In the genomic region with DNA sequence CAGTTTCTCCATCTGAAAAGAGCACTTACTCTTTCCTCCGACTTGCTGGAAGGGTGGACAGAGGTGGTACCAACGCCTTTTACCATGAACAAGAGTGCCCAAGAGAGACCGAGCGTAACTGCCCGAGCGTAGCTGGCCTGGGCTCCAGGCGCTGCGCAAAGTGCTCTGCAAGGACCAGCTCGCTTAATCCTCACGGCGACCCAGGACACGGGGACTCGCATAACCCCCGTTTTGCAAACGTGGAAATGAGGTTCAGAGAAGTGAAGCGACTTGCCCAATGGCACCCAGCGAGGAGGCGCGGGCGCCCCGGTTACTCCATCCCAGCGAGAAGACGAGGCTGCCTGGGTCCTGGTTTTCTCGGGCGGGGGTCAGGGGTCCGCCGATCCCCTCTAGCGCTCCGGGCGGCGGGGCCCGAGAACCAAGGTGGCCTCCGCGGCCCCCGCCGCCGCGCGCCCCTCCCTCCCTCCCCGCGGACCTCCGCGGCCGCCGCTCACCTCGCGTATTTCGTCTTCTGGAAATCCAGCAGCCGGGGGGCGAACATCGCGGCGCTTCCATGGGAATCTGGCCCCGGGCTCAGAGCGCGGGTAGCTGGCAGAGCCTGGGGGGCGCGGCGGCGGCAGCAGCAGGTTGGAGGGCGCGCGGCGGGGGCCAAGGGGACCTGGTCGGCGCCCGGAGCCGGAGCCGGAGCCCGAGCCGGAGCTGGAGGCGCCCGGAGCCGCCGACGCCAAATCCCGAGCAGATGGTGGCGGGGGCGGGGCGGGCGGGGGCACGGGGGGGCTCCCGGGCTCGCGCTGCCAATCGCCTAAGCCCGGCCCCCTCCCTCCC, we compare ENCODE assay signal across 10 cellular contexts. TPM values are rescaled to one million over a fixed set of nuclear protein-coding genes. Genes with fewer than 3 reads are reported as not detected.
A peak's percentile ranks its signal among the peaks of the same experiment; 100 is the strongest.
DNase-seq lines count a peak whose midpoint lies in the region; ATAC-seq, FAIRE-seq and TF ChIP-seq lines count a peak whose summit lies in the region.
"Had no signal": no experiment of that assay in that cellular context is flagged by ENCODE, and none has a peak within 500 bp of the region (broad histone marks: within the 10 kb centered on the region; RNA-seq: fewer than 3 reads in every experiment).

Gene MMD2 (minus strand): TSS at position 711 of the 825 bp plus-strand sequence. CDS start 170 bp downstream, at position 541.

- H4K8ac ChIP-seq in mesenchymal stem cell (ENCODE audit: low read length), result no peak within 1 kb of the TSS

- H3K4me3 Mint-ChIP-seq in type B pancreatic cell, result peak within 1 kb of the TSS; percentile 86
- H3K4me3 Mint-ChIP-seq: activated CD4-positive, alpha-beta memory T cell treated with anti-CD3 and anti-CD28 coated beads for 36 hours had no signal

- ATAC-seq in left cardiac atrium, result no peak

- no peaks in the 10 kb centered on the region for H3K79me1 ChIP-seq in mesenchymal stem cell (replicated peaks; ENCODE audit: low read length, poor library complexity, severe bottlenecking)

- no peak within 1 kb of the TSS for H3K27ac Mint-ChIP-seq in type B pancreatic cell
- H3K27ac Mint-ChIP-seq: activated CD4-positive, alpha-beta memory T cell treated with anti-CD3 and anti-CD28 coated beads for 36 hours had no signal

- no peak within 1 kb of the TSS for H2AFZ ChIP-seq in mesenchymal stem cell (ENCODE audit: low read depth, low read length)

- intact Hi-C loops in cardiac septum (cut with DNase I), result no loop called here
- intact Hi-C loops in left cardiac atrium (cut with DNase I), result no loop called here
- intact Hi-C loops in ascending aorta (cut with DNase I), result no loop called here

- H3K9me3 ChIP-seq in ascending aorta, result no peaks in the 10 kb centered on the region
- H3K9me3 ChIP-seq in mesenchymal stem cell (ENCODE audit: control insufficient read depth, low read length), result no peaks in the 10 kb centered on the region
- no peaks in the 10 kb centered on the region for H3K9me3 ChIP-seq in small intestine (ENCODE audit: control insufficient read depth, low read depth)

- TF ChIP-seq CTCF in ascending aorta (IDR thresholded peaks at IDR 0.05) (no peak), type B pancreatic cell (conservative IDR thresholded peaks at IDR 0.05) (no peak)

- H4K91ac ChIP-seq in mesenchymal stem cell (ENCODE audit: low read length), result no peak within 1 kb of the TSS

- no peak within 1 kb of the TSS for H2BK120ac ChIP-seq in mesenchymal stem cell (ENCODE audit: low read depth, low read length)

- no peak within 1 kb of the TSS for H3K9ac ChIP-seq in mesenchymal stem cell (ENCODE audit: low read length)

- H3K27me3 ChIP-seq in ascending aorta (peaks cover 11% of the 10 kb centered on the region), mesenchymal stem cell (ENCODE audit: control insufficient read depth in 1 of 2, insufficient read depth in 1 of 2, low read length in 2 of 2) (peaks cover 36 to 38% of the 10 kb centered on the region in 2 experiments), small intestine (ENCODE audit: control insufficient read depth in 2 of 2, insufficient read depth in 2 of 2, low read length in 2 of 2) (peaks cover 7 to 13% of the 10 kb centered on the region in 2 donors)

- H3K4ac ChIP-seq in mesenchymal stem cell (ENCODE audit: low read depth in 1 of 2, low read length in 2 of 2), result no peak within 1 kb of the TSS

- DNase-seq in cardiac septum (ENCODE audit: low spot score) (peak; percentile 66), left cardiac atrium (no peak), ascending aorta (ENCODE audit: low spot score in 2 of 2) (peak in 1 of 2 donors; percentile 18), mesenchymal stem cell (no peak), type B pancreatic cell (ENCODE audit: extremely low spot score, unreplicated experiment) (no peak), GDM1 (lab: John Stamatoyannopoulos, UW) (no peak), T-helper 9 cell (no peak), small intestine (no peak)
- DNase-seq: activated CD4-positive, alpha-beta memory T cell treated with anti-CD3 and anti-CD28 coated beads for 36 hours had no signal

- no peaks in the 10 kb centered on the region for H3K36me3 Mint-ChIP-seq in type B pancreatic cell
- H3K36me3 Mint-ChIP-seq: activated CD4-positive, alpha-beta memory T cell treated with anti-CD3 and anti-CD28 coated beads for 36 hours had no signal

- no peak within 1 kb of the TSS for H2BK15ac ChIP-seq in mesenchymal stem cell (ENCODE audit: low read depth, poor library complexity, severe bottlenecking)

- no peak within 1 kb of the TSS for H2AK5ac ChIP-seq in mesenchymal stem cell (ENCODE audit: low read length, severe bottlenecking)

- peaks cover 5% of the 10 kb centered on the region for H3K4me1 Mint-ChIP-seq in type B pancreatic cell (ENCODE audit: unreplicated experiment)

- H3K27ac ChIP-seq in ascending aorta, result no peak within 1 kb of the TSS
- no peak within 1 kb of the TSS for H3K27ac ChIP-seq in mesenchymal stem cell (ENCODE audit: low read length, poor library complexity, severe bottlenecking)
- H3K27ac ChIP-seq in small intestine (ENCODE audit: low read depth in 1 of 2, low read length in 1 of 2), result no peak within 1 kb of the TSS

- no peak within 1 kb of the TSS for H3K23ac ChIP-seq in mesenchymal stem cell (ENCODE audit: low read length in 2 of 2)

- no peaks in the 10 kb centered on the region for H3K9me3 Mint-ChIP-seq in type B pancreatic cell
- H3K9me3 Mint-ChIP-seq: activated CD4-positive, alpha-beta memory T cell treated with anti-CD3 and anti-CD28 coated beads for 36 hours had no signal

- no peak within 1 kb of the TSS for H2BK5ac ChIP-seq in mesenchymal stem cell (ENCODE audit: low read depth, low read length, poor library complexity, severe bottlenecking)

- H2BK12ac ChIP-seq in mesenchymal stem cell (ENCODE audit: low read length in 2 of 2), result no peak within 1 kb of the TSS

- FAIRE-seq in small intestine (lab: Jason Lieb, UNC), result no peak

- H3K27me3 Mint-ChIP-seq in type B pancreatic cell, result peaks cover 53% of the 10 kb centered on the region

- H3K14ac ChIP-seq in mesenchymal stem cell (ENCODE audit: low read length in 2 of 2), result no peak within 1 kb of the TSS

- H3K18ac ChIP-seq in mesenchymal stem cell (ENCODE audit: low read depth in 1 of 2, low read length in 2 of 2), result no peak within 1 kb of the TSS

- no peaks in the 10 kb centered on the region for H3K36me3 ChIP-seq in ascending aorta
- H3K36me3 ChIP-seq in mesenchymal stem cell (ENCODE audit: control insufficient read depth in 1 of 2, insufficient read depth in 2 of 2, low read depth in 1 of 2, low read length in 2 of 2), result no peaks in the 10 kb centered on the region
- no peaks in the 10 kb centered on the region for H3K36me3 ChIP-seq in small intestine (ENCODE audit: control insufficient read depth in 2 of 2, insufficient read depth in 2 of 2, low read length in 2 of 2)

- H3K4me1 ChIP-seq in ascending aorta (peaks cover 5 to 7% of the 10 kb centered on the region in 2 donors), mesenchymal stem cell (ENCODE audit: control insufficient read depth, insufficient read depth, low read depth, low read length) (peaks cover 8% of the 10 kb centered on the region), small intestine (ENCODE audit: control insufficient read depth in 2 of 2, insufficient read depth in 1 of 2, low read depth in 1 of 2, low read length in 1 of 2) (no peaks in the 10 kb centered on the region)

- 9% methylated on average over 32 of the region's 87 CpGs for WGBS in mesenchymal stem cell
- 4 to 10% (median 6%) methylated on average over 38 to 87 of the region's 87 CpGs for WGBS in small intestine, 3 donors

- H3K4me3 ChIP-seq in ascending aorta, result peak within 1 kb of the TSS; percentile 58 to 69
- H3K4me3 ChIP-seq in mesenchymal stem cell (ENCODE audit: insufficient read depth in 1 of 2, low read depth in 1 of 2, low read length in 2 of 2), result no peak within 1 kb of the TSS
- H3K4me3 ChIP-seq in small intestine (ENCODE audit: low read depth in 1 of 2, low read length in 2 of 2), result peak within 1 kb of the TSS in 1 of 2 donors; percentile 23

- H3K4me2 ChIP-seq in mesenchymal stem cell (ENCODE audit: low read length, poor library complexity, severe bottlenecking), result peak within 1 kb of the TSS; percentile 54

RNA-seq across cellular contexts. Expression of gene MMD2, which starts in this region (rescaled TPM):
- total RNA-seq in cardiac septum (not detected), left cardiac atrium (not detected), ascending aorta (not detected), type B pancreatic cell (ENCODE audit: low replicate concordance) (not detected in 2 replicates)
- not detected for polyA plus RNA-seq in mesenchymal stem cell (2013, experiment 1 of 2)
- not detected for polyA plus RNA-seq in mesenchymal stem cell (2013, experiment 2 of 2)
- under 1 TPM in 1 of 3 donors, not detected in 2; 0.12 TPM for polyA plus RNA-seq in small intestine
- total RNA-seq: activated CD4-positive, alpha-beta memory T cell treated with anti-CD3 and anti-CD28 coated beads for 36 hours; lung microvascular endothelial cell had no signal

Comparison
In these comparisons a context has a peak if more than half of its experiments do, and no peak if none do; other contexts are left out.
1. Peak in DNase-seq in cardiac septum; RNA of the gene not detected or under 1 TPM.
2. H3K4me3 ChIP-seq: peak in ascending aorta (2 of 2); none in mesenchymal stem cell (0 of 2).